ENCODE assay signal across 19 cellular contexts in genomic region chr12:50771409-50771808, GRCh38.
"Had no signal": no experiment of that assay in that cellular context is flagged by ENCODE, and none has a peak within 500 bp of the region (broad histone marks: within the 10 kb centered on the region; RNA-seq: fewer than 3 reads in every experiment).

No MANE protein-coding gene starts in this region.

- H3K9me3 Mint-ChIP-seq: natural killer cell; stimulated activated naive B cell treated with anti-CD40 and anti-IgM and Interleukin-4, amounts not matched to agents 10 μg/mL and 1 μg/mL and 100 μg/mL, for 72 hours had no signal

- ATAC-seq: natural killer cell; right lobe of liver; stimulated activated naive B cell treated with anti-CD40 and anti-IgM and Interleukin-4, amounts not matched to agents 10 μg/mL and 1 μg/mL and 100 μg/mL, for 72 hours; stimulated activated naive CD8-positive, alpha-beta T cell treated with anti-CD3 and anti-CD28 coated beads, Interleukin-15, Interleukin-2, amounts not matched to agents 100 U/mL and 50 U/mL, for 24 hours; upper lobe of right lung had no signal

- H3K36me3 Mint-ChIP-seq: natural killer cell had no signal

- H3K4me3 Mint-ChIP-seq: mesothelial cell of epicardium; natural killer cell; nephron progenitor cell; stimulated activated naive B cell treated with anti-CD40 and anti-IgM and Interleukin-4, amounts not matched to agents 10 μg/mL and 1 μg/mL and 100 μg/mL, for 72 hours had no signal

- H3K27ac Mint-ChIP-seq: mesothelial cell of epicardium; nephron progenitor cell; progenitor cell of endocrine pancreas; stimulated activated naive B cell treated with anti-CD40 and anti-IgM and Interleukin-4, amounts not matched to agents 10 μg/mL and 1 μg/mL and 100 μg/mL, for 72 hours had no signal

- H3K27me3 Mint-ChIP-seq: naive B cell; progenitor cell of endocrine pancreas; stimulated activated naive B cell treated with anti-CD40 and anti-IgM and Interleukin-4, amounts not matched to agents 10 μg/mL and 1 μg/mL and 100 μg/mL, for 72 hours had no signal

- DNase-seq: islet precursor cell; left ventricle myocardium inferior; mesendoderm; naive B cell; natural killer cell; nephron progenitor cell; ovary; right lobe of liver; stimulated activated CD4-positive, alpha-beta T cell treated with anti-CD3 and anti-CD28 coated beads, Interleukin-1b, Interleukin-23, amount 100 ng/mL, for 48 hours; stimulated activated CD4-positive, alpha-beta T cell treated with anti-CD3 and anti-CD28 coated beads, Interleukin-2, amount 100 ng/mL, for 48 hours; stimulated activated naive B cell treated with anti-CD40 and anti-IgM and Interleukin-4, amounts not matched to agents 10 μg/mL and 1 μg/mL and 100 μg/mL, for 72 hours; stimulated activated naive CD8-positive, alpha-beta T cell treated with anti-CD3 and anti-CD28 coated beads, Interleukin-15, Interleukin-2, amounts not matched to agents 100 U/mL and 50 U/mL, for 24 hours; stomach; testis; thyroid gland; transverse colon; upper lobe of right lung had no signal
